In the genomic region with DNA sequence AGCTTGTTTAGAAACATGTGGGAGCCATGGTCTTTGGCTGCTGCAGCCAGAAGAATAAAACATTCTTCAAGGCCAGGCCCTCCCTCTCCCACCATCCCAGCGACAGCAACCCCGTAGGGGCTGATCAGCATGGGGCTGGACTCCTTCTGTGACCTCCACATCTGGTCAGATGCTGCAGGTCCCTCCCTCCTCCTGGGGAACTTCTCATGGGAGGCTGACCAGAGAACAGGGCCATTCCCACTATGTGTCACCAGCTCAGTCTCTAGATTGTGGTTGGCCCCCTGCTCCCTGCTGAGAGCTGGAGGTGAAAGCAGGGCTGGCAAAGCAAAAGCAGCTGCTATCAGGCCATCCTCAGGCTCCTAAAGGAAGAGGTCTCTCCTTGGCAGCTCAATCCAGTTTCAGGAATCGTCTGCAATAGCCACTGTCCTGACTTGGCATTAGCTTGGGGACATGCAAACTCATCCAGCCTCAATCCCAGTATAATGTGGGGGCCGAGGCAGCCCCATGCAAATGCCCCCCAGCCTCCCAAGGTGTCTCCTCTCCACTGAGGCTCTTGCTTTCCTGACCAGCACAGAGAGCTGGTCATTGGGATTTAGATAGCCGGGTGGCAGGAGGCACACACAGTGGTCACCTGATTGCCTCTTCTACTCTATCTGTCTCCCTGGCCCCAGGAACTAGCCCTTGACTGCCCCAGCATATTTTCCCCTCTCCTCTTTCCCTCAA, we compare ENCODE assay signal across 2 cellular contexts.
TF ChIP-seq lines count a peak whose summit lies in the region.

No MANE protein-coding gene starts in this region.

TF ChIP-seq in HEK293, 187 proteins besides CTCF, POLR2A, EP300 and RAD21 (continued from another document):
- TF ChIP-seq RBAK (tag by site-specific recombination; IDR thresholded peaks at IDR 0.05), result no peak
- TF ChIP-seq ZNF404 (tag by site-specific recombination; IDR thresholded peaks at IDR 0.05), result no peak
- TF ChIP-seq ZBTB20 (tag by site-specific recombination; IDR thresholded peaks at IDR 0.05), result no peak; the same call in 1 of the 2 replicates
- TF ChIP-seq GLIS1 (tag by site-specific recombination; IDR thresholded peaks at IDR 0.05), result 0 out of 2 replicates have a peak, but pooled peaks have one; percentile 9
- TF ChIP-seq ZIC2 (tag by site-specific recombination; IDR thresholded peaks at IDR 0.05), result peak; percentile 96

TF ChIP-seq in IMR-90, 13 proteins besides CTCF, POLR2A, EP300 and RAD21 (continued from another document):
- TF ChIP-seq MXI1 (IDR thresholded peaks at IDR 0.05; ENCODE audit: borderline replicate concordance, low read depth, low read length) (no peak), RCOR1 (IDR thresholded peaks at IDR 0.05; ENCODE audit: insufficient replicate concordance, low read length) (no peak), SMC3 (IDR thresholded peaks at IDR 0.05; ENCODE audit: low read depth, low read length) (no peak), CHD1 (IDR thresholded peaks at IDR 0.05; ENCODE audit: low read depth, low read length) (no peak), MAZ (IDR thresholded peaks at IDR 0.05; ENCODE audit: borderline replicate concordance, low read depth, low read length) (no peak), NFE2L2 (IDR thresholded peaks at IDR 0.05; ENCODE audit: low read depth, low read length) (no peak), BHLHE40 (IDR thresholded peaks at IDR 0.05; ENCODE audit: low read depth, low read length) (no peak), FOS (IDR thresholded peaks at IDR 0.05; ENCODE audit: low read depth, low read length) (no peak), RFX5 (IDR thresholded peaks at IDR 0.05; ENCODE audit: low read depth, low read length) (no peak), CEBPB (IDR thresholded peaks at IDR 0.05; ENCODE audit: low read depth, low read length) (no peak)
- TF ChIP-seq, protein P1, sequence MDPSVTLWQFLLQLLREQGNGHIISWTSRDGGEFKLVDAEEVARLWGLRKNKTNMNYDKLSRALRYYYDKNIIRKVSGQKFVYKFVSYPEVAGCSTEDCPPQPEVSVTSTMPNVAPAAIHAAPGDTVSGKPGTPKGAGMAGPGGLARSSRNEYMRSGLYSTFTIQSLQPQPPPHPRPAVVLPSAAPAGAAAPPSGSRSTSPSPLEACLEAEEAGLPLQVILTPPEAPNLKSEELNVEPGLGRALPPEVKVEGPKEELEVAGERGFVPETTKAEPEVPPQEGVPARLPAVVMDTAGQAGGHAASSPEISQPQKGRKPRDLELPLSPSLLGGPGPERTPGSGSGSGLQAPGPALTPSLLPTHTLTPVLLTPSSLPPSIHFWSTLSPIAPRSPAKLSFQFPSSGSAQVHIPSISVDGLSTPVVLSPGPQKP (IDR thresholded peaks at IDR 0.05; ENCODE audit: borderline replicate concordance, low read depth, low read length), result no peak
- TF ChIP-seq, protein P2, sequence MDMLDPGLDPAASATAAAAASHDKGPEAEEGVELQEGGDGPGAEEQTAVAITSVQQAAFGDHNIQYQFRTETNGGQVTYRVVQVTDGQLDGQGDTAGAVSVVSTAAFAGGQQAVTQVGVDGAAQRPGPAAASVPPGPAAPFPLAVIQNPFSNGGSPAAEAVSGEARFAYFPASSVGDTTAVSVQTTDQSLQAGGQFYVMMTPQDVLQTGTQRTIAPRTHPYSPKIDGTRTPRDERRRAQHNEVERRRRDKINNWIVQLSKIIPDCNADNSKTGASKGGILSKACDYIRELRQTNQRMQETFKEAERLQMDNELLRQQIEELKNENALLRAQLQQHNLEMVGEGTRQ (IDR thresholded peaks at IDR 0.05; ENCODE audit: low read depth, low read length), result no peak
